Comparison of ENCODE assay signal across 30 cellular contexts in genomic region chr9:14214693-14215092, GRCh38.
DNase-seq lines count a peak whose midpoint lies in the region; ATAC-seq, FAIRE-seq and TF ChIP-seq lines count a peak whose summit lies in the region.
"Had no signal": no experiment of that assay in that cellular context is flagged by ENCODE, and none has a peak within 500 bp of the region (broad histone marks: within the 10 kb centered on the region; RNA-seq: fewer than 3 reads in every experiment).

No MANE protein-coding gene starts in this region.

- dilution Hi-C loops in mammary epithelial cell (cut with HindIII; ENCODE audit: low sequenced_read_pairs) (loop anchor here (25.0 kb wide), 1 partner anchor 98 kb away; the partner anchor contains the start of gene NFIB), keratinocyte (cut with MboI; ENCODE audit: extremely low pct_ligation_motif_present, low sequenced_read_pairs) (no loop called here)

- H3K4me2 ChIP-seq in mammary epithelial cell (ENCODE audit: insufficient read depth, low read depth, low read length) (peak overlapping the region; percentile 47), keratinocyte (ENCODE audit: control insufficient read depth, extremely low read depth, insufficient read depth, low read depth, low read length) (peak overlapping the region; percentile 44), OCI-LY7 (ENCODE audit: low read length) (no peak overlapping the region)
- H3K4me2 ChIP-seq: BLaER1, GM23338 had no signal

- H3K36me3 ChIP-seq in mammary epithelial cell (ENCODE audit: insufficient read depth, low read length), result no peaks in the 10 kb centered on the region
- H3K36me3 ChIP-seq in breast epithelium, result no peaks in the 10 kb centered on the region
- H3K36me3 ChIP-seq in keratinocyte (ENCODE audit: control insufficient read depth in 2 of 2, extremely low read depth in 1 of 2, insufficient read depth in 2 of 2, low read length in 2 of 2), result no peaks in the 10 kb centered on the region
- no peaks in the 10 kb centered on the region for H3K36me3 ChIP-seq in OCI-LY7 (ENCODE audit: insufficient read depth, low read length)
- H3K36me3 ChIP-seq: BLaER1 had no signal

- DNase-seq in mammary epithelial cell, result no peak
- DNase-seq in breast epithelium (ENCODE audit: low spot score in 2 of 2), result no peak
- no peak for DNase-seq in endothelial cell (ENCODE audit: low spot score)
- DNase-seq in keratinocyte (ENCODE audit: low read depth, low spot score), result no peak
- no peak for DNase-seq in type B pancreatic cell (ENCODE audit: extremely low spot score, unreplicated experiment)
- no peak for DNase-seq in OCI-LY7 (ENCODE audit: low spot score)
- DNase-seq in medulla oblongata (ENCODE audit: extremely low spot score), result no peak
- DNase-seq: Caco-2; CD4-positive, alpha-beta T cell; DMS 273 treated with DMSO at 0.1 percent for 48 hours; DMS79; EL; H9; HFFc6; NCI-H1048; NCI-H1417; NCI-H1694; NCI-H2029 treated with DMSO at 0.1 percent for 48 hours; NCI-H446 treated with DMSO at 0.1 percent for 48 hours; NCI-H526; NCI-H82; NK-92 treated with Interleukin-12 subunit alpha and Interleukin-12 subunit beta, amount 100 ng/mL, for 24 hours; SIG-M5; SK-N-SH had no signal

- TF ChIP-seq CTCF in mammary epithelial cell (conservative IDR thresholded peaks at IDR 0.05 in 1 of 2, IDR thresholded peaks at IDR 0.05 in 1 of 2; ENCODE audit: extremely low read depth in 1 of 2, insufficient read depth in 1 of 2, low read depth in 1 of 2, low read length in 2 of 2) (no peak), breast epithelium (IDR thresholded peaks at IDR 0.05) (no peak), endothelial cell (IDR thresholded peaks at IDR 0.05; ENCODE audit: unreplicated experiment) (no peak), keratinocyte (optimal IDR thresholded peaks at IDR 0.05 in 1 of 3, IDR thresholded peaks at IDR 0.05 in 1 of 3, conservative IDR thresholded peaks at IDR 0.05 in 1 of 3; ENCODE audit: extremely low read depth in 1 of 3, insufficient read depth in 2 of 3, low read length in 3 of 3) (no peak), type B pancreatic cell (conservative IDR thresholded peaks at IDR 0.05) (no peak), OCI-LY7 (conservative IDR thresholded peaks at IDR 0.05; ENCODE audit: low read length) (no peak)

- H3K9ac ChIP-seq in mammary epithelial cell (ENCODE audit: insufficient read depth, low read length) (no peak overlapping the region), keratinocyte (ENCODE audit: control insufficient read depth, extremely low read depth, insufficient read depth, low read length) (no peak overlapping the region)
- H3K9ac ChIP-seq: BLaER1, SK-N-SH had no signal

- H3K4me3 ChIP-seq in mammary epithelial cell (replicated peaks in 1 of 3; ENCODE audit: insufficient read depth in 1 of 3, low read depth in 2 of 3, low read length in 3 of 3), result no peak overlapping the region
- H3K4me3 ChIP-seq in breast epithelium, result no peak overlapping the region
- H3K4me3 ChIP-seq in keratinocyte (ENCODE audit: control insufficient read depth in 2 of 3, extremely low read depth in 1 of 3, insufficient read depth in 2 of 3, low read depth in 1 of 3, low read length in 3 of 3), result no peak overlapping the region
- no peak overlapping the region for H3K4me3 ChIP-seq in OCI-LY7 (ENCODE audit: low read depth, low read length, poor library complexity, severe bottlenecking)
- H3K4me3 ChIP-seq: BLaER1, GM12878, GM23338 had no signal

- peaks cover 53% of the 10 kb centered on the region for H3K4me1 Mint-ChIP-seq in endothelial cell (ENCODE audit: unreplicated experiment)
- H3K4me1 Mint-ChIP-seq in type B pancreatic cell (ENCODE audit: unreplicated experiment), result peaks cover 41% of the 10 kb centered on the region

- BruUV-seq in mammary epithelial cell (replicated peaks; lab: Mats Ljungman, UMichigan) (no TSS peak), OCI-LY7 (replicated peaks; lab: Mats Ljungman, UMichigan) (no TSS peak)

- H3K27ac ChIP-seq in mammary epithelial cell (ENCODE audit: insufficient read depth, low read depth, low read length), result peak overlapping the region; percentile 37
- H3K27ac ChIP-seq in breast epithelium, result peak overlapping the region in 1 of 2 donors; percentile 3
- H3K27ac ChIP-seq in keratinocyte (ENCODE audit: control insufficient read depth, insufficient read depth, low read length), result peak overlapping the region; percentile 59
- no peak overlapping the region for H3K27ac ChIP-seq in OCI-LY7 (ENCODE audit: low read depth, low read length, poor library complexity, severe bottlenecking)
- H3K27ac ChIP-seq: 22Rv1, BLaER1, HL-60 had no signal

- H3K9me2 ChIP-seq in OCI-LY7 (ENCODE audit: insufficient read depth, low read length), result no peaks in the 10 kb centered on the region
- H3K9me2 ChIP-seq: SK-N-SH had no signal

- H3K27ac Mint-ChIP-seq in endothelial cell (ENCODE audit: unreplicated experiment) (peak overlapping the region; percentile 49), type B pancreatic cell (peak overlapping the region; percentile 7)
- H3K27ac Mint-ChIP-seq: CD4-positive, alpha-beta T cell; HFFc6 had no signal

- TF ChIP-seq POLR2A in breast epithelium (IDR thresholded peaks at IDR 0.05), result no peak

- peaks cover 13% of the 10 kb centered on the region for H3K36me3 Mint-ChIP-seq in endothelial cell (ENCODE audit: low read depth, unreplicated experiment)
- peaks cover 14% of the 10 kb centered on the region for H3K36me3 Mint-ChIP-seq in type B pancreatic cell

- peak; percentile 74 for FAIRE-seq in keratinocyte (lab: Jason Lieb, UNC)
- FAIRE-seq: GM12878 had no signal

- H3K9me1 ChIP-seq in keratinocyte (ENCODE audit: control insufficient read depth, extremely low read depth, insufficient read depth, low read length), result no peaks in the 10 kb centered on the region

- ATAC-seq in HG03095 (IDR thresholded peaks at IDR 0.05; ENCODE audit: unreplicated experiment), result no peak
- ATAC-seq: GM12878, GM23338 had no signal

- intact Hi-C loops in mammary epithelial cell (cut with micrococcal nuclease) (no loop called here), breast epithelium (cut with DNase I; ENCODE audit: low total_unique reads) (no loop called here), OCI-LY7 (cut with micrococcal nuclease; ENCODE audit: unreplicated experiment) (loop anchor here (5.0 kb wide), 1 partner anchor 617 kb away; no protein-coding TSS in a partner anchor)

- no peak overlapping the region for H3K4me3 Mint-ChIP-seq in endothelial cell (ENCODE audit: unreplicated experiment)
- H3K4me3 Mint-ChIP-seq in type B pancreatic cell, result no peak overlapping the region
- H3K4me3 Mint-ChIP-seq: CD4-positive, alpha-beta T cell; GM23338; H9; HFFc6 had no signal

- no peak overlapping the region for H2AFZ ChIP-seq in mammary epithelial cell (ENCODE audit: low read depth, low read length)
- H2AFZ ChIP-seq in keratinocyte (ENCODE audit: control insufficient read depth, low read length), result no peak overlapping the region
- H2AFZ ChIP-seq in OCI-LY7 (ENCODE audit: low read length), result no peak overlapping the region
- H2AFZ ChIP-seq: GM23338 had no signal

- H3K27me3 ChIP-seq in mammary epithelial cell (ENCODE audit: insufficient read depth, low read length) (no peaks in the 10 kb centered on the region), breast epithelium (no peaks in the 10 kb centered on the region), keratinocyte (ENCODE audit: control insufficient read depth, extremely low read depth, insufficient read depth, low read length) (no peaks in the 10 kb centered on the region)
- H3K27me3 ChIP-seq: BLaER1 had no signal

- peaks cover 72% of the 10 kb centered on the region for H3K79me2 ChIP-seq in mammary epithelial cell (ENCODE audit: insufficient read depth, low read length)
- peaks cover 27% of the 10 kb centered on the region for H3K79me2 ChIP-seq in keratinocyte (ENCODE audit: control insufficient read depth, insufficient read depth, low read length)
- H3K79me2 ChIP-seq in OCI-LY7 (ENCODE audit: insufficient read depth, low read depth, low read length), result no peaks in the 10 kb centered on the region

- 17% methylated on average over 2 of the region's 2 CpGs for WGBS in mammary epithelial cell (ENCODE audit: low coverage, missing lambda C conversion rate)

- no peaks in the 10 kb centered on the region for H4K20me1 ChIP-seq in mammary epithelial cell (ENCODE audit: insufficient read depth, low read length)
- no peaks in the 10 kb centered on the region for H4K20me1 ChIP-seq in keratinocyte (ENCODE audit: control insufficient read depth, extremely low read depth, insufficient read depth, low read length)
- no peaks in the 10 kb centered on the region for H4K20me1 ChIP-seq in OCI-LY7 (ENCODE audit: insufficient read depth, low read length)
- H4K20me1 ChIP-seq: BLaER1 had no signal

- CTCF ChIA-PET in mammary epithelial cell (lab: Charles Lee; ENCODE audit: low non-redundant PET), result interaction anchor here (0.5 kb wide), 1 partner anchor 13 kb away, joined by 4 read pairs; no protein-coding TSS in a partner anchor
- CTCF ChIA-PET in OCI-LY7 (lab: Charles Lee; ENCODE audit: unreplicated experiment), result no interaction called here

- in situ Hi-C loops in mammary epithelial cell (cut with MboI; ENCODE audit: low sequenced_read_pairs in 2 of 2), result no loop called here

- H3K27me3 Mint-ChIP-seq in endothelial cell (ENCODE audit: unreplicated experiment) (peaks cover 4% of the 10 kb centered on the region), type B pancreatic cell (no peaks in the 10 kb centered on the region)

- no peaks in the 10 kb centered on the region for H3K9me3 Mint-ChIP-seq in endothelial cell (ENCODE audit: unreplicated experiment)
- H3K9me3 Mint-ChIP-seq in type B pancreatic cell, result peaks cover 8% of the 10 kb centered on the region
- H3K9me3 Mint-ChIP-seq: GM23338, H9, HFFc6 had no signal

- peaks cover 47% of the 10 kb centered on the region for H3K4me1 ChIP-seq in mammary epithelial cell (ENCODE audit: insufficient read depth, low read length)
- H3K4me1 ChIP-seq in breast epithelium, result peaks cover 4 to 11% of the 10 kb centered on the region in 2 donors
- peaks cover 45% of the 10 kb centered on the region for H3K4me1 ChIP-seq in keratinocyte (ENCODE audit: control insufficient read depth, extremely low read depth, insufficient read depth, low read length)
- H3K4me1 ChIP-seq in OCI-LY7 (ENCODE audit: insufficient read depth, low read length, poor library complexity, severe bottlenecking), result no peaks in the 10 kb centered on the region
- H3K4me1 ChIP-seq: BLaER1, Caco-2 had no signal

- POLR2A ChIA-PET in OCI-LY7 (lab: Charles Lee), result interaction anchor here (0.6 to 1.0 kb wide), 3 partner anchors 9 to 1134 kb away, joined by 4 to 7 read pairs (median 7); no protein-coding TSS in a partner anchor

- H3K9me3 ChIP-seq in mammary epithelial cell (replicated peaks; ENCODE audit: insufficient read depth, low read length) (no peaks in the 10 kb centered on the region), breast epithelium (no peaks in the 10 kb centered on the region), keratinocyte (ENCODE audit: control insufficient read depth, low read depth, low read length) (no peaks in the 10 kb centered on the region), OCI-LY7 (ENCODE audit: low read length) (no peaks in the 10 kb centered on the region)
- H3K9me3 ChIP-seq: BLaER1, Caco-2, SK-N-SH had no signal
